ENCODE assay signal across 10 cellular contexts in genomic region chr6:132202569-132202968, GRCh38.
DNase-seq lines count a peak whose midpoint lies in the region; ATAC-seq and TF ChIP-seq lines count a peak whose summit lies in the region.
"Had no signal": no experiment of that assay in that cellular context is flagged by ENCODE, and none has a peak within 500 bp of the region (broad histone marks: within the 10 kb centered on the region; RNA-seq: fewer than 3 reads in every experiment).

No MANE protein-coding gene starts in this region.

- no peaks in the 10 kb centered on the region for H4K20me1 ChIP-seq in smooth muscle cell (ENCODE audit: low read depth)

- intact Hi-C loops in right cardiac atrium (cut with DNase I): no loop called here

- no peak overlapping the region for H3K9ac ChIP-seq in smooth muscle cell (ENCODE audit: low read depth)

- H3K36me3 ChIP-seq in smooth muscle cell (ENCODE audit: low read depth): no peaks in the 10 kb centered on the region

- H3K4me1 ChIP-seq in right cardiac atrium (ENCODE audit: control insufficient read depth, insufficient read depth, low read length) (peaks cover 2% of the 10 kb centered on the region), smooth muscle cell (ENCODE audit: low read depth) (no peaks in the 10 kb centered on the region)

- peak; percentile 73 to 85 for ATAC-seq in right cardiac atrium
- no peak for ATAC-seq in GM19395 (IDR thresholded peaks at IDR 0.05; ENCODE audit: unreplicated experiment)
- no peak for ATAC-seq in HG03342 (IDR thresholded peaks at IDR 0.05; ENCODE audit: unreplicated experiment)

- TF ChIP-seq CTCF in cardiac fibroblast (IDR thresholded peaks at IDR 0.05; ENCODE audit: low read depth, low read length) (no peak), smooth muscle cell (IDR thresholded peaks at IDR 0.05; ENCODE audit: borderline replicate concordance, insufficient read depth, poor library complexity, severe bottlenecking) (no peak)

- no peaks in the 10 kb centered on the region for H3K79me2 ChIP-seq in smooth muscle cell (ENCODE audit: low read depth)

- peak overlapping the region; percentile 8 for H2AFZ ChIP-seq in smooth muscle cell (ENCODE audit: low read depth)

- H3K27me3 ChIP-seq in right cardiac atrium (ENCODE audit: control insufficient read depth, insufficient read depth): no peaks in the 10 kb centered on the region
- H3K27me3 ChIP-seq in smooth muscle cell (ENCODE audit: low read depth): no peaks in the 10 kb centered on the region

- H3F3A ChIP-seq in smooth muscle cell (ENCODE audit: low read depth): no peaks in the 10 kb centered on the region

- H3K4me3 ChIP-seq in cardiac fibroblast (replicated peaks in 1 of 2; ENCODE audit: low read depth in 2 of 2, low read length in 2 of 2) (no peak overlapping the region), right cardiac atrium (ENCODE audit: low read length) (no peak overlapping the region), smooth muscle cell (no peak overlapping the region)

- H3K27ac ChIP-seq in right cardiac atrium (ENCODE audit: low read length) (peak overlapping the region; percentile 58), smooth muscle cell (ENCODE audit: low read depth) (peak overlapping the region; percentile 66)

- DNase-seq in GM04503 (ENCODE audit: low read depth) (peak; percentile 77), cardiac fibroblast (ENCODE audit: low read depth in 2 of 2) (peak; percentile 82 to 90), right cardiac atrium (no peak), smooth muscle cell (lab: John Stamatoyannopoulos, UW; ENCODE audit: unreplicated experiment) (no peak), NCI-H128 (lab: John Stamatoyannopoulos, UW; ENCODE audit: unreplicated experiment) (no peak)
- DNase-seq in stimulated activated CD4-positive, alpha-beta T cell treated with anti-CD3 and anti-CD28 coated beads, Interleukin-15, amount 100 ng/mL, for 24 hours: no peak
- DNase-seq: anterior cingulate cortex; stimulated activated naive CD4-positive, alpha-beta T cell treated with Interleukin-2 at 50 U/mL for 16 hours had no signal

- peak overlapping the region; percentile 16 for H3K4me2 ChIP-seq in smooth muscle cell

- no peaks in the 10 kb centered on the region for H3K9me3 ChIP-seq in right cardiac atrium (ENCODE audit: control insufficient read depth, low read length)
- H3K9me3 ChIP-seq in smooth muscle cell (replicated peaks; ENCODE audit: low read depth): no peaks in the 10 kb centered on the region

- 40% methylated on average over 4 of the region's 4 CpGs for WGBS in right cardiac atrium
- 35% methylated on average over 4 of the region's 4 CpGs for WGBS in smooth muscle cell (ENCODE audit: low lambda C conversion rate)

Comparison
In these comparisons a context has a peak if more than half of its experiments do, and no peak if none do; other contexts are left out.
1. DNase-seq: peak in GM04503 (single experiment) and cardiac fibroblast (2 of 2); none in right cardiac atrium (0 of 3), smooth muscle cell (single experiment), NCI-H128 (single experiment) and stimulated activated CD4-positive, alpha-beta T cell treated with anti-CD3 and anti-CD28 coated beads, Interleukin-15, amount 100 ng/mL, for 24 hours (single experiment).
2. ATAC-seq: peak in right cardiac atrium (2 of 2); none in GM19395 (single experiment) and HG03342 (single experiment).